28 cellular contexts compared by ENCODE assay signal in the genomic region with DNA sequence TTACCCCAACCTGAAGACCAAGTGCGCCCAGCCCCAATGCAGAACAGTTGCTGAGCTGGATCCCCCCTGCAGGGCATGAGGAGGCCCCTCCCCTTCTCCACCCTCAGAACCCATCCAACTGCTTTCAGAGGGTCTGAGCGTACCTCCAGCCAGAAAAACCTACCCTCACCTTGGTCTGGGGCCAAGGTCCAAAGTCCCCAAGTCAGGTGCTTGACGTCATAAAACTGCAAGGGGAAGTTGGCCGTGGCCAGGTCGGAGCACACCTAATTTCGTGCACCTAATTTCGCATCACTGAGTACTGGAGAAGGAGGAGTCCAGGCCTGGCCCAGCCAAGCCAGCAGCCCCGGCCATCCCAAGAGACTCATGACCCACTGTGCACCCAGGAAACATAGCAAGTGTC.
"Had no signal": no experiment of that assay in that cellular context is flagged by ENCODE, and none has a peak within 500 bp of the region (broad histone marks: within the 10 kb centered on the region; RNA-seq: fewer than 3 reads in every experiment).

No MANE protein-coding gene starts in this region.

- H3K36me3 ChIP-seq: esophagus muscularis mucosa, left lung, stomach, thyroid gland, upper lobe of right lung had no signal

- H3K27me3 Mint-ChIP-seq: progenitor cell of endocrine pancreas had no signal

- H3K27ac ChIP-seq: esophagus muscularis mucosa, foreskin keratinocyte, left lung, skin epidermis, stomach, thyroid gland, upper lobe of right lung had no signal

- H3K27ac Mint-ChIP-seq: activated naive CD4-positive, alpha-beta T cell treated with anti-CD3 and anti-CD28 coated beads, Interleukin-2, amount 50 U/mL, for 72 hours; activated T-cell treated with anti-CD3 and anti-CD28 coated beads, Interleukin-2, amount 50 U/mL, for 72 hours; immature natural killer cell; nephron; progenitor cell of endocrine pancreas; stimulated activated naive B cell treated with anti-CD40 and anti-IgM and Interleukin-4, amounts not matched to agents 10 μg/mL and 1 μg/mL and 100 μg/mL, for 72 hours; T-cell had no signal

- DNase-seq: activated CD4-positive, alpha-beta T cell treated with anti-CD3 and anti-CD28 coated beads for 4 hours; activated CD4-positive, alpha-beta T cell treated with anti-CD3 and anti-CD28 coated beads, Interleukin-2, amount 50 U/mL, for 4 hours; activated CD4-positive, CD25-positive, alpha-beta regulatory T cell; activated naive CD4-positive, alpha-beta T cell; activated T-cell treated with anti-CD3 and anti-CD28 coated beads for 4 hours; activated T-cell treated with anti-CD3 and anti-CD28 coated beads, Interleukin-2, amount 50 U/mL, for 72 hours; dermis blood vessel endothelial cell; effector CD4-positive, alpha-beta T cell; foreskin keratinocyte; immature natural killer cell; mesendoderm; stimulated activated CD4-positive, alpha-beta T cell treated with anti-CD3 and anti-CD28 coated beads, Interleukin-1b, Interleukin-23, amount 100 ng/mL, for 48 hours; stimulated activated CD4-positive, alpha-beta T cell treated with anti-CD3 and anti-CD28 coated beads, Interleukin-4, amount 100 ng/mL, for 4 hours; stimulated activated CD8-positive, alpha-beta memory T cell treated with anti-CD3 and anti-CD28 coated beads, Interleukin-4, amount 100 ng/mL, for 48 hours; stimulated activated naive B cell treated with anti-CD40 and anti-IgM and Interleukin-4, amounts not matched to agents 10 μg/mL and 1 μg/mL and 100 μg/mL, for 72 hours; stomach; T-cell; thyroid gland; upper lobe of right lung had no signal

- H3K36me3 Mint-ChIP-seq: activated naive CD4-positive, alpha-beta T cell treated with anti-CD3 and anti-CD28 coated beads, Interleukin-2, amount 50 U/mL, for 72 hours; immature natural killer cell; T-cell had no signal

- H3K4me3 Mint-ChIP-seq: activated T-cell treated with anti-CD3 and anti-CD28 coated beads, Interleukin-2, amount 50 U/mL, for 72 hours; central memory CD8-positive, alpha-beta T cell; immature natural killer cell; nephron; stimulated activated naive B cell treated with anti-CD40 and anti-IgM and Interleukin-4, amounts not matched to agents 10 μg/mL and 1 μg/mL and 100 μg/mL, for 72 hours; T-cell had no signal

- ATAC-seq: activated naive CD4-positive, alpha-beta T cell treated with anti-CD3 and anti-CD28 coated beads, Interleukin-2, amount 50 U/mL, for 72 hours; activated T-cell treated with anti-CD3 and anti-CD28 coated beads, Interleukin-2, amount 50 U/mL, for 72 hours; foreskin keratinocyte; left lung; sciatic nerve; stimulated activated naive B cell treated with anti-CD40 and anti-IgM and Interleukin-4, amounts not matched to agents 10 μg/mL and 1 μg/mL and 100 μg/mL, for 72 hours; T-cell had no signal

- H3K4me3 ChIP-seq: esophagus muscularis mucosa, left lung, lung, skin epidermis, stomach, thyroid gland, upper lobe of right lung had no signal

- H3K27me3 ChIP-seq: esophagus muscularis mucosa, foreskin keratinocyte, left lung, stomach, thyroid gland, upper lobe of right lung had no signal

- H3K4me1 Mint-ChIP-seq: central memory CD8-positive, alpha-beta T cell; immature natural killer cell; nephron; stimulated activated naive B cell treated with anti-CD40 and anti-IgM and Interleukin-4, amounts not matched to agents 10 μg/mL and 1 μg/mL and 100 μg/mL, for 72 hours; T-cell had no signal

- H3K4me1 ChIP-seq: esophagus muscularis mucosa, foreskin keratinocyte, left lung, thyroid gland, upper lobe of right lung had no signal

- H3K9me3 ChIP-seq: esophagus muscularis mucosa, left lung, stomach, thyroid gland, upper lobe of right lung had no signal
